1 cellular context compared by ENCODE assay signal in the genomic region with DNA sequence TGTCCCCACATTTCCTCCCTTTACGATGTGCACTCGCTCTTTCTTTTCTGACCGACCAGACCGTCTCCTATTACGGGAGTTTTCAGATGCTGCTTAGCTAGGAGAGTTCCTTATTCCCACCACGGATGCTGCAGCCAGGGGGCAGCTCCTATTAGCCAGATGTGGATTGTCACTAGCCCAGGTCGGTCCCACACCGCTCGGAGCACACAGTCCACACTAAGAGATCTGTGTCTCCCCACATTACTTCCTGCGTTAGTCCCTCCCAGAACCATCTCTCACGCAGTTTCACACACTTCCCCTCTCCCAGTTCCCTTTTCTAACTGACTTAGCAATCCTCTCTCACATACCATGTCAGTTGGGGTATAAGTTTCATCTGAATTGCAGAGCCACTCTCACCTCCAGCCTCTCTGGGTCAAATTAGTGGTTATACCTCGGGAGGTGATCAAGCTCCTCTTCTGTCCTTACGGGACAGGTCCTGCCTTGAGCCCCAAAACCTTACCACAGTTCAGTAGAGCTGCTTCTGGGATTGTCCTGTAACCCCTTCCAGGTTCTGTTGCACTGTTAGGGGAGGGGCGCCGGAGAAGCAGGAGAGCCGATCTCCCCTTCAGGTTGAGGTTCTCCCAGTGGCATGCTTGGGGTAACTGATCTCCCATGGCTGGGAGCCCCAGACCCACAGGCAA.
A peak's percentile ranks its signal among the peaks of the same experiment; 100 is the strongest.
TF ChIP-seq lines count a peak whose summit lies in the region.

No MANE protein-coding gene starts in this region.

TF ChIP-seq in GM12878, 131 proteins besides CTCF, POLR2A, EP300 and RAD21 (continued from another document and continues in another):
- TF ChIP-seq, protein P1, sequence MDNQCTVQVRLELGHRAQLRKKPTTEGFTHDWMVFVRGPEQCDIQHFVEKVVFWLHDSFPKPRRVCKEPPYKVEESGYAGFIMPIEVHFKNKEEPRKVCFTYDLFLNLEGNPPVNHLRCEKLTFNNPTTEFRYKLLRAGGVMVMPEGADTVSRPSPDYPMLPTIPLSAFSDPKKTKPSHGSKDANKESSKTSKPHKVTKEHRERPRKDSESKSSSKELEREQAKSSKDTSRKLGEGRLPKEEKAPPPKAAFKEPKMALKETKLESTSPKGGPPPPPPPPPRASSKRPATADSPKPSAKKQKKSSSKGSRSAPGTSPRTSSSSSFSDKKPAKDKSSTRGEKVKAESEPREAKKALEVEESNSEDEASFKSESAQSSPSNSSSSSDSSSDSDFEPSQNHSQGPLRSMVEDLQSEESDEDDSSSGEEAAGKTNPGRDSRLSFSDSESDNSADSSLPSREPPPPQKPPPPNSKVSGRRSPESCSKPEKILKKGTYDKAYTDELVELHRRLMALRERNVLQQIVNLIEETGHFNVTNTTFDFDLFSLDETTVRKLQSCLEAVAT (IDR thresholded peaks at IDR 0.05): no peak
- TF ChIP-seq MEF2B (IDR thresholded peaks at IDR 0.05; ENCODE audit: partially characterized antibody, poor library complexity, severe bottlenecking) (no peak), POU2F2 (IDR thresholded peaks at IDR 0.05; ENCODE audit: borderline replicate concordance, low read depth, low read length) (no peak), RELA (IDR thresholded peaks at IDR 0.05; ENCODE audit: borderline replicate concordance, partially characterized antibody) (no peak), SPI1 (IDR thresholded peaks at IDR 0.05; ENCODE audit: borderline replicate concordance, insufficient read depth, low read depth, low read length) (peak; percentile 97), TAF1 (IDR thresholded peaks at IDR 0.05; ENCODE audit: borderline replicate concordance, low read depth, low read length) (peak; percentile 37; the same call in 1 of the 2 replicates), MXI1 (IDR thresholded peaks at IDR 0.05; ENCODE audit: low read depth, low read length) (no peak), ATF7 (IDR thresholded peaks at IDR 0.05; ENCODE audit: low read depth) (no peak), EED (IDR thresholded peaks at IDR 0.05; ENCODE audit: low read depth) (peak; percentile 65; the same call in 1 of the 2 replicates), MYC (IDR thresholded peaks at IDR 0.05; ENCODE audit: insufficient read depth, insufficient read length, insufficient replicate concordance, low read length, severe bottlenecking) (no peak), CEBPB (IDR thresholded peaks at IDR 0.05; ENCODE audit: borderline replicate concordance in 1 of 2, low read depth in 2 of 2, low read length in 2 of 2) (no peak), KAT2A (conservative IDR thresholded peaks at IDR 0.05; ENCODE audit: control insufficient read depth, low read depth, low read length) (no peak), NFIC (IDR thresholded peaks at IDR 0.05; ENCODE audit: low read depth, low read length) (0 out of 2 replicates have a peak, but pooled peaks have one; percentile 20), CBFB (IDR thresholded peaks at IDR 0.05; ENCODE audit: low read depth) (no peak), MEF2A (IDR thresholded peaks at IDR 0.05; ENCODE audit: insufficient read depth, low read depth, low read length) (no peak), CREM (IDR thresholded peaks at IDR 0.05; ENCODE audit: low read depth) (peak; percentile 24; the same call in 1 of the 2 replicates), KDM1A (IDR thresholded peaks at IDR 0.05; ENCODE audit: borderline replicate concordance) (no peak), MTA2 (IDR thresholded peaks at IDR 0.05; ENCODE audit: low read depth) (peak; percentile 44; the same call in 1 of the 2 replicates), RBBP5 (conservative IDR thresholded peaks at IDR 0.05) (no peak), TBL1XR1 (IDR thresholded peaks at IDR 0.05; ENCODE audit: low read depth, low read length) (no peak), NR2F1 (conservative IDR thresholded peaks at IDR 0.05) (no peak), JUNB (IDR thresholded peaks at IDR 0.05) (no peak), ZNF274 (IDR thresholded peaks at IDR 0.05; ENCODE audit: insufficient read depth, insufficient read length) (no peak), NBN (IDR thresholded peaks at IDR 0.05) (no peak; the same call in 1 of the 2 replicates), BCL11A (IDR thresholded peaks at IDR 0.05; ENCODE audit: low read depth, low read length) (peak; percentile 44; the same call in 1 of the 2 replicates), FOS (IDR thresholded peaks at IDR 0.05; ENCODE audit: borderline replicate concordance, extremely low read depth, insufficient read length) (no peak), TARDBP (IDR thresholded peaks at IDR 0.05; ENCODE audit: borderline replicate concordance) (no peak), IKZF2 (IDR thresholded peaks at IDR 0.05) (peak; percentile 61 to 73; a peak in 2 of 4 replicates), SREBF1 (IDR thresholded peaks at IDR 0.05; ENCODE audit: low read length) (no peak)
- TF ChIP-seq, protein P2, sequence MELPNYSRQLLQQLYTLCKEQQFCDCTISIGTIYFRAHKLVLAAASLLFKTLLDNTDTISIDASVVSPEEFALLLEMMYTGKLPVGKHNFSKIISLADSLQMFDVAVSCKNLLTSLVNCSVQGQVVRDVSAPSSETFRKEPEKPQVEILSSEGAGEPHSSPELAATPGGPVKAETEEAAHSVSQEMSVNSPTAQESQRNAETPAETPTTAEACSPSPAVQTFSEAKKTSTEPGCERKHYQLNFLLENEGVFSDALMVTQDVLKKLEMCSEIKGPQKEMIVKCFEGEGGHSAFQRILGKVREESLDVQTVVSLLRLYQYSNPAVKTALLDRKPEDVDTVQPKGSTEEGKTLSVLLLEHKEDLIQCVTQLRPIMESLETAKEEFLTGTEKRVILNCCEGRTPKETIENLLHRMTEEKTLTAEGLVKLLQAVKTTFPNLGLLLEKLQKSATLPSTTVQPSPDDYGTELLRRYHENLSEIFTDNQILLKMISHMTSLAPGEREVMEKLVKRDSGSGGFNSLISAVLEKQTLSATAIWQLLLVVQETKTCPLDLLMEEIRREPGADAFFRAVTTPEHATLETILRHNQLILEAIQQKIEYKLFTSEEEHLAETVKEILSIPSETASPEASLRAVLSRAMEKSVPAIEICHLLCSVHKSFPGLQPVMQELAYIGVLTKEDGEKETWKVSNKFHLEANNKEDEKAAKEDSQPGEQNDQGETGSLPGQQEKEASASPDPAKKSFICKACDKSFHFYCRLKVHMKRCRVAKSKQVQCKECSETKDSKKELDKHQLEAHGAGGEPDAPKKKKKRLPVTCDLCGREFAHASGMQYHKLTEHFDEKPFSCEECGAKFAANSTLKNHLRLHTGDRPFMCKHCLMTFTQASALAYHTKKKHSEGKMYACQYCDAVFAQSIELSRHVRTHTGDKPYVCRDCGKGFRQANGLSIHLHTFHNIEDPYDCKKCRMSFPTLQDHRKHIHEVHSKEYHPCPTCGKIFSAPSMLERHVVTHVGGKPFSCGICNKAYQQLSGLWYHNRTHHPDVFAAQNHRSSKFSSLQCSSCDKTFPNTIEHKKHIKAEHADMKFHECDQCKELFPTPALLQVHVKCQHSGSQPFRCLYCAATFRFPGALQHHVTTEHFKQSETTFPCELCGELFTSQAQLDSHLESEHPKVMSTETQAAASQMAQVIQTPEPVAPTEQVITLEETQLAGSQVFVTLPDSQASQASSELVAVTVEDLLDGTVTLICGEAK (IDR thresholded peaks at IDR 0.05; ENCODE audit: borderline replicate concordance): no peak
- TF ChIP-seq, protein P3, sequence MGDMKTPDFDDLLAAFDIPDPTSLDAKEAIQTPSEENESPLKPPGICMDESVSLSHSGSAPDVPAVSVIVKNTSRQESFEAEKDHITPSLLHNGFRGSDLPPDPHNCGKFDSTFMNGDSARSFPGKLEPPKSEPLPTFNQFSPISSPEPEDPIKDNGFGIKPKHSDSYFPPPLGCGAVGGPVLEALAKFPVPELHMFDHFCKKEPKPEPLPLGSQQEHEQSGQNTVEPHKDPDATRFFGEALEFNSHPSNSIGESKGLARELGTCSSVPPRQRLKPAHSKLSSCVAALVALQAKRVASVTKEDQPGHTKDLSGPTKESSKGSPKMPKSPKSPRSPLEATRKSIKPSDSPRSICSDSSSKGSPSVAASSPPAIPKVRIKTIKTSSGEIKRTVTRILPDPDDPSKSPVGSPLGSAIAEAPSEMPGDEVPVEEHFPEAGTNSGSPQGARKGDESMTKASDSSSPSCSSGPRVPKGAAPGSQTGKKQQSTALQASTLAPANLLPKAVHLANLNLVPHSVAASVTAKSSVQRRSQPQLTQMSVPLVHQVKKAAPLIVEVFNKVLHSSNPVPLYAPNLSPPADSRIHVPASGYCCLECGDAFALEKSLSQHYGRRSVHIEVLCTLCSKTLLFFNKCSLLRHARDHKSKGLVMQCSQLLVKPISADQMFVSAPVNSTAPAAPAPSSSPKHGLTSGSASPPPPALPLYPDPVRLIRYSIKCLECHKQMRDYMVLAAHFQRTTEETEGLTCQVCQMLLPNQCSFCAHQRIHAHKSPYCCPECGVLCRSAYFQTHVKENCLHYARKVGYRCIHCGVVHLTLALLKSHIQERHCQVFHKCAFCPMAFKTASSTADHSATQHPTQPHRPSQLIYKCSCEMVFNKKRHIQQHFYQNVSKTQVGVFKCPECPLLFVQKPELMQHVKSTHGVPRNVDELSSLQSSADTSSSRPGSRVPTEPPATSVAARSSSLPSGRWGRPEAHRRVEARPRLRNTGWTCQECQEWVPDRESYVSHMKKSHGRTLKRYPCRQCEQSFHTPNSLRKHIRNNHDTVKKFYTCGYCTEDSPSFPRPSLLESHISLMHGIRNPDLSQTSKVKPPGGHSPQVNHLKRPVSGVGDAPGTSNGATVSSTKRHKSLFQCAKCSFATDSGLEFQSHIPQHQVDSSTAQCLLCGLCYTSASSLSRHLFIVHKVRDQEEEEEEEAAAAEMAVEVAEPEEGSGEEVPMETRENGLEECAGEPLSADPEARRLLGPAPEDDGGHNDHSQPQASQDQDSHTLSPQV (IDR thresholded peaks at IDR 0.05): no peak
- TF ChIP-seq, protein P4, sequence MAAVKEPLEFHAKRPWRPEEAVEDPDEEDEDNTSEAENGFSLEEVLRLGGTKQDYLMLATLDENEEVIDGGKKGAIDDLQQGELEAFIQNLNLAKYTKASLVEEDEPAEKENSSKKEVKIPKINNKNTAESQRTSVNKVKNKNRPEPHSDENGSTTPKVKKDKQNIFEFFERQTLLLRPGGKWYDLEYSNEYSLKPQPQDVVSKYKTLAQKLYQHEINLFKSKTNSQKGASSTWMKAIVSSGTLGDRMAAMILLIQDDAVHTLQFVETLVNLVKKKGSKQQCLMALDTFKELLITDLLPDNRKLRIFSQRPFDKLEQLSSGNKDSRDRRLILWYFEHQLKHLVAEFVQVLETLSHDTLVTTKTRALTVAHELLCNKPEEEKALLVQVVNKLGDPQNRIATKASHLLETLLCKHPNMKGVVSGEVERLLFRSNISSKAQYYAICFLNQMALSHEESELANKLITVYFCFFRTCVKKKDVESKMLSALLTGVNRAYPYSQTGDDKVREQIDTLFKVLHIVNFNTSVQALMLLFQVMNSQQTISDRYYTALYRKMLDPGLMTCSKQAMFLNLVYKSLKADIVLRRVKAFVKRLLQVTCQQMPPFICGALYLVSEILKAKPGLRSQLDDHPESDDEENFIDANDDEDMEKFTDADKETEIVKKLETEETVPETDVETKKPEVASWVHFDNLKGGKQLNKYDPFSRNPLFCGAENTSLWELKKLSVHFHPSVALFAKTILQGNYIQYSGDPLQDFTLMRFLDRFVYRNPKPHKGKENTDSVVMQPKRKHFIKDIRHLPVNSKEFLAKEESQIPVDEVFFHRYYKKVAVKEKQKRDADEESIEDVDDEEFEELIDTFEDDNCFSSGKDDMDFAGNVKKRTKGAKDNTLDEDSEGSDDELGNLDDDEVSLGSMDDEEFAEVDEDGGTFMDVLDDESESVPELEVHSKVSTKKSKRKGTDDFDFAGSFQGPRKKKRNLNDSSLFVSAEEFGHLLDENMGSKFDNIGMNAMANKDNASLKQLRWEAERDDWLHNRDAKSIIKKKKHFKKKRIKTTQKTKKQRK (IDR thresholded peaks at IDR 0.05; ENCODE audit: low read depth, low read length): no peak
- TF ChIP-seq, protein P5, sequence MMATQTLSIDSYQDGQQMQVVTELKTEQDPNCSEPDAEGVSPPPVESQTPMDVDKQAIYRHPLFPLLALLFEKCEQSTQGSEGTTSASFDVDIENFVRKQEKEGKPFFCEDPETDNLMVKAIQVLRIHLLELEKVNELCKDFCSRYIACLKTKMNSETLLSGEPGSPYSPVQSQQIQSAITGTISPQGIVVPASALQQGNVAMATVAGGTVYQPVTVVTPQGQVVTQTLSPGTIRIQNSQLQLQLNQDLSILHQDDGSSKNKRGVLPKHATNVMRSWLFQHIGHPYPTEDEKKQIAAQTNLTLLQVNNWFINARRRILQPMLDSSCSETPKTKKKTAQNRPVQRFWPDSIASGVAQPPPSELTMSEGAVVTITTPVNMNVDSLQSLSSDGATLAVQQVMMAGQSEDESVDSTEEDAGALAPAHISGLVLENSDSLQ (IDR thresholded peaks at IDR 0.05): no peak
- TF ChIP-seq, protein P6, sequence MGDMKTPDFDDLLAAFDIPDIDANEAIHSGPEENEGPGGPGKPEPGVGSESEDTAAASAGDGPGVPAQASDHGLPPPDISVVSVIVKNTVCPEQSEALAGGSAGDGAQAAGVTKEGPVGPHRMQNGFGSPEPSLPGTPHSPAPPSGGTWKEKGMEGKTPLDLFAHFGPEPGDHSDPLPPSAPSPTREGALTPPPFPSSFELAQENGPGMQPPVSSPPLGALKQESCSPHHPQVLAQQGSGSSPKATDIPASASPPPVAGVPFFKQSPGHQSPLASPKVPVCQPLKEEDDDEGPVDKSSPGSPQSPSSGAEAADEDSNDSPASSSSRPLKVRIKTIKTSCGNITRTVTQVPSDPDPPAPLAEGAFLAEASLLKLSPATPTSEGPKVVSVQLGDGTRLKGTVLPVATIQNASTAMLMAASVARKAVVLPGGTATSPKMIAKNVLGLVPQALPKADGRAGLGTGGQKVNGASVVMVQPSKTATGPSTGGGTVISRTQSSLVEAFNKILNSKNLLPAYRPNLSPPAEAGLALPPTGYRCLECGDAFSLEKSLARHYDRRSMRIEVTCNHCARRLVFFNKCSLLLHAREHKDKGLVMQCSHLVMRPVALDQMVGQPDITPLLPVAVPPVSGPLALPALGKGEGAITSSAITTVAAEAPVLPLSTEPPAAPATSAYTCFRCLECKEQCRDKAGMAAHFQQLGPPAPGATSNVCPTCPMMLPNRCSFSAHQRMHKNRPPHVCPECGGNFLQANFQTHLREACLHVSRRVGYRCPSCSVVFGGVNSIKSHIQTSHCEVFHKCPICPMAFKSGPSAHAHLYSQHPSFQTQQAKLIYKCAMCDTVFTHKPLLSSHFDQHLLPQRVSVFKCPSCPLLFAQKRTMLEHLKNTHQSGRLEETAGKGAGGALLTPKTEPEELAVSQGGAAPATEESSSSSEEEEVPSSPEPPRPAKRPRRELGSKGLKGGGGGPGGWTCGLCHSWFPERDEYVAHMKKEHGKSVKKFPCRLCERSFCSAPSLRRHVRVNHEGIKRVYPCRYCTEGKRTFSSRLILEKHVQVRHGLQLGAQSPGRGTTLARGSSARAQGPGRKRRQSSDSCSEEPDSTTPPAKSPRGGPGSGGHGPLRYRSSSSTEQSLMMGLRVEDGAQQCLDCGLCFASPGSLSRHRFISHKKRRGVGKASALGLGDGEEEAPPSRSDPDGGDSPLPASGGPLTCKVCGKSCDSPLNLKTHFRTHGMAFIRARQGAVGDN (IDR thresholded peaks at IDR 0.05): 0 out of 2 replicates have a peak, but pooled peaks have one; percentile 25
- TF ChIP-seq, protein P7, sequence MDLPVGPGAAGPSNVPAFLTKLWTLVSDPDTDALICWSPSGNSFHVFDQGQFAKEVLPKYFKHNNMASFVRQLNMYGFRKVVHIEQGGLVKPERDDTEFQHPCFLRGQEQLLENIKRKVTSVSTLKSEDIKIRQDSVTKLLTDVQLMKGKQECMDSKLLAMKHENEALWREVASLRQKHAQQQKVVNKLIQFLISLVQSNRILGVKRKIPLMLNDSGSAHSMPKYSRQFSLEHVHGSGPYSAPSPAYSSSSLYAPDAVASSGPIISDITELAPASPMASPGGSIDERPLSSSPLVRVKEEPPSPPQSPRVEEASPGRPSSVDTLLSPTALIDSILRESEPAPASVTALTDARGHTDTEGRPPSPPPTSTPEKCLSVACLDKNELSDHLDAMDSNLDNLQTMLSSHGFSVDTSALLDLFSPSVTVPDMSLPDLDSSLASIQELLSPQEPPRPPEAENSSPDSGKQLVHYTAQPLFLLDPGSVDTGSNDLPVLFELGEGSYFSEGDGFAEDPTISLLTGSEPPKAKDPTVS (IDR thresholded peaks at IDR 0.05; ENCODE audit: low read depth, low read length): no peak
